ENCODE assay signal across 9 cellular contexts in the genomic region with DNA sequence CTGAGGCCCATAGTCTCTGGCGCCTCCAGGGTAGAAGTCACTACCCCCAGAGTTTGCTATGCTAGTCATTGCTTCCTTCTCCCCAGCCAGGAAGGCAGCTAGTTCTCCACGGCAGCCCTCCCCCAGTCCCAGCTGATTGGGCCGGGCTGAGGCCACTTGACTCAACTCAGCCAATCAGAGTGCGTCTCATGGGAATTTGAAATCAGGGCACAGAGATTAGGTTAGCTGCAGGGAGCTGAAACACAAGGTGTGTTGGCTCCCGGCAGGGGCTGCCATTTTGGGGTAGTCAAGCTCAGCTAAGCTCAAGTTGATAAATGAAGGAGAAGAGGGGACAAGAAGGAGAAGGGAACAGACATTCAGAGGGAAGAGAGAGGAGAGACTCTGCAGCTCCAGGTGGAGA. TPM values are rescaled to one million over a fixed set of nuclear protein-coding genes. Genes with fewer than 3 reads are reported as not detected.
DNase-seq lines count a peak whose midpoint lies in the region; ATAC-seq lines count a peak whose summit lies in the region.
"Had no signal": no experiment of that assay in that cellular context is flagged by ENCODE, and none has a peak within 500 bp of the region (broad histone marks: within the 10 kb centered on the region; RNA-seq: fewer than 3 reads in every experiment).

No MANE protein-coding gene starts in this region.

- H3K27ac ChIP-seq in BLaER1 treated with 17β-estradiol and CSF1 and Interleukin-3, amounts not matched to agents 10 nM and 100 nM, result peak overlapping the region in 8 of 11 experiments; percentile 25 to 63 (median 36); a peak in 9 of 22 replicates
- no peak overlapping the region for H3K27ac ChIP-seq in Karpas-422 (ENCODE audit: low read length)

- peaks cover 0 to 5% (median 0%) of the 10 kb centered on the region in 11 experiments; a peak in 2 of 22 replicates for H4K20me1 ChIP-seq in BLaER1 treated with 17β-estradiol and CSF1 and Interleukin-3, amounts not matched to agents 10 nM and 100 nM
- no peaks in the 10 kb centered on the region for H4K20me1 ChIP-seq in Karpas-422 (ENCODE audit: insufficient read depth, low read depth, low read length)

- H3K9me2 ChIP-seq in Karpas-422 (replicated peaks; ENCODE audit: insufficient read depth, low read length), result no peaks in the 10 kb centered on the region

- no peaks in the 10 kb centered on the region for H3K27me3 ChIP-seq in BLaER1 treated with 17β-estradiol and CSF1 and Interleukin-3, amounts not matched to agents 10 nM and 100 nM
- no peaks in the 10 kb centered on the region for H3K27me3 ChIP-seq in Karpas-422 (ENCODE audit: low read length)

- H3K36me3 ChIP-seq in BLaER1 treated with 17β-estradiol and CSF1 and Interleukin-3, amounts not matched to agents 10 nM and 100 nM, result no peaks in the 10 kb centered on the region
- no peaks in the 10 kb centered on the region for H3K36me3 ChIP-seq in Karpas-422 (ENCODE audit: insufficient read depth, low read length)

- H3K9me3 ChIP-seq in BLaER1 treated with 17β-estradiol and CSF1 and Interleukin-3, amounts not matched to agents 10 nM and 100 nM (replicated peaks in 1 of 11), result no peaks in the 10 kb centered on the region
- H3K9me3 ChIP-seq in Karpas-422 (ENCODE audit: low read length), result no peaks in the 10 kb centered on the region

- H3K4me3 ChIP-seq in BLaER1 treated with 17β-estradiol and CSF1 and Interleukin-3, amounts not matched to agents 10 nM and 100 nM, result no peak overlapping the region
- H3K4me3 ChIP-seq in Karpas-422 (ENCODE audit: low read length), result peak overlapping the region; percentile 19; the same call in 1 of the 2 replicates

- peak overlapping the region; percentile 52; the same call in 1 of the 2 replicates for H2AFZ ChIP-seq in Karpas-422 (ENCODE audit: low read length)

- no peak for ATAC-seq in HG03196 (IDR thresholded peaks at IDR 0.05; ENCODE audit: unreplicated experiment)
- no peak for ATAC-seq in HG03354 (IDR thresholded peaks at IDR 0.05; ENCODE audit: poor library complexity, severe bottlenecking, unreplicated experiment)

- peak overlapping the region in 9 of 11 experiments; percentile 6 to 48 (median 19); a peak in 14 of 22 replicates for H3K4me2 ChIP-seq in BLaER1 treated with 17β-estradiol and CSF1 and Interleukin-3, amounts not matched to agents 10 nM and 100 nM
- H3K4me2 ChIP-seq in Karpas-422 (ENCODE audit: low read depth, low read length, poor library complexity, severe bottlenecking), result peak overlapping the region; percentile 34

- H3K4me1 ChIP-seq in BLaER1 treated with 17β-estradiol and CSF1 and Interleukin-3, amounts not matched to agents 10 nM and 100 nM, result peaks cover 24 to 63% (median 34%) of the 10 kb centered on the region in 10 experiments
- peaks cover 13% of the 10 kb centered on the region for H3K4me1 ChIP-seq in Karpas-422 (ENCODE audit: low read length)

- no peak overlapping the region for H3K9ac ChIP-seq in BLaER1 treated with 17β-estradiol and CSF1 and Interleukin-3, amounts not matched to agents 10 nM and 100 nM
- peak overlapping the region; percentile 33; the same call in 1 of the 2 replicates for H3K9ac ChIP-seq in Karpas-422 (ENCODE audit: low read length)

- DNase-seq in Karpas-422, result peak; percentile 95
- DNase-seq in SK-N-DZ (ENCODE audit: low spot score), result peak; percentile 95
- DNase-seq in iPS DF 19.7 (ENCODE audit: low read depth, low spot score), result peak; percentile 72
- no peak for DNase-seq in NCI-H345 (lab: John Stamatoyannopoulos, UW)
- no peak for DNase-seq in NCI-H2081 treated with DMSO at 0.1 percent for 48 hours (lab: John Stamatoyannopoulos, UW)

- H3K79me2 ChIP-seq in Karpas-422 (ENCODE audit: low read length), result no peaks in the 10 kb centered on the region

RNA-seq across cellular contexts. Expression of a gene that starts 32.8 kb away (rescaled TPM):
- not detected in 2 replicates for total RNA-seq in Karpas-422 (2014; rRNA removed; shearing (Covaris generic); ENCODE audit: low replicate concordance)
- polyA plus RNA-seq in SK-N-DZ (2014; cell fraction: cytosol; rRNA removed), result 1.9 and 3.1 TPM in 2 replicates
- 1.2 and 4.0 TPM in 2 replicates for polyA plus RNA-seq in SK-N-DZ (2014; cell fraction: nucleus; rRNA removed)
- total RNA-seq: myocyte had no signal

Comparison
In these comparisons a context has a peak if more than half of its experiments do, and no peak if none do; other contexts are left out.
1. DNase-seq: peak in Karpas-422 (single experiment), SK-N-DZ (single experiment) and iPS DF 19.7 (single experiment); none in NCI-H345 (single experiment) and NCI-H2081 treated with DMSO at 0.1 percent for 48 hours (single experiment).